8 cellular contexts compared by ENCODE assay signal in the genomic region with DNA sequence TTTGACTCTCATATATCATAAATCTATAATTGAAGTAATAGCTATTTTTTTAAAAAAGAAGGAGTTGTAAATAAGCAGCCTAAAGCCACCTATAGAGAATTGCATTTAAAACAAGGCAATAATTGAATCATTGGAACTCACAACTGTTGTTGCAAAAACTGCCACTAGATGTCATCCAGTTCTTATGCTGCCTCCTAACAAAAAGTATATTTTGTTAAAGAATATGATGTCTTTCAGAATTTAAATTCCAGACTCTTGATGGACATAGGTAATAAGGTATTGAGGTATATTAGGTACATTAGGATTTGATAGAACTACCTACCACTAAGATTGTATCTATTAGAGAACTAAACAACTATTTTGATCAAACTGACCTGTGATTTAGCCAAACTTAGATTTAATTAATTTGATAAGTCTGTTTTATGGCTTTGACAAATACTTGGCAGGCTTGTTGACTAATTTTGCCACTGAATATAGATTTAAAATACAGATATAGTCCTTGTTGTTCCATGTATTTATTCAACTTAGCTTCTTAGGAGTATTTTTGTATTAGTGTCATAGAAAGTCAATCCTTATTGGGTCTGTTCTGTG.
A peak's percentile ranks its signal among the peaks of the same experiment; 100 is the strongest.
DNase-seq lines count a peak whose midpoint lies in the region; ATAC-seq and TF ChIP-seq lines count a peak whose summit lies in the region.

No MANE protein-coding gene starts in this region.

- no peak overlapping the region for H2BK15ac ChIP-seq in neuronal stem cell (ENCODE audit: low read length)

- H3K9ac ChIP-seq in DND-41 (ENCODE audit: low read depth, low read length) = no peak overlapping the region
- H3K9ac ChIP-seq in neuronal stem cell (ENCODE audit: low read depth, low read length, poor library complexity) = no peak overlapping the region

- H3K4me1 ChIP-seq in DND-41 (ENCODE audit: insufficient read depth, low read length) = no peaks in the 10 kb centered on the region
- no peaks in the 10 kb centered on the region for H3K4me1 ChIP-seq in neuronal stem cell (ENCODE audit: control insufficient read depth in 2 of 2, insufficient read depth in 1 of 2, low read depth in 1 of 2, low read length in 2 of 2)

- no peaks in the 10 kb centered on the region for H3K79me1 ChIP-seq in neuronal stem cell (ENCODE audit: low read depth, low read length)

- H2BK5ac ChIP-seq in neuronal stem cell (ENCODE audit: low read length) = no peak overlapping the region

- no peak for ATAC-seq in DND-41 (ENCODE audit: insufficient read depth, low read depth)
- ATAC-seq in GM21381 (IDR thresholded peaks at IDR 0.05; ENCODE audit: unreplicated experiment) = no peak

- H3K4me3 ChIP-seq in DND-41 (ENCODE audit: low read depth in 1 of 2, low read length in 2 of 2) = no peak overlapping the region
- H3K4me3 ChIP-seq in astrocyte of the spinal cord (ENCODE audit: low read depth, low read length) = no peak overlapping the region
- H3K4me3 ChIP-seq in neuronal stem cell (ENCODE audit: low read length in 2 of 2) = no peak overlapping the region

- H3K79me2 ChIP-seq in DND-41 (ENCODE audit: insufficient read depth, low read length) = no peaks in the 10 kb centered on the region

- DNase-seq in DND-41 = no peak
- peak; percentile 14 for DNase-seq in astrocyte of the spinal cord (ENCODE audit: low read depth, low spot score)
- DNase-seq in lung microvascular endothelial cell (ENCODE audit: low read depth in 2 of 2) = peak; percentile 19 to 44
- DNase-seq in neuronal stem cell (ENCODE audit: low spot score) = no peak
- DNase-seq in NCI-H2029 treated with DMSO at 0.1 percent for 48 hours (lab: John Stamatoyannopoulos, UW) = no peak
- DNase-seq in NCI-H1048 (lab: John Stamatoyannopoulos, UW) = no peak

- no peak overlapping the region for H3K14ac ChIP-seq in neuronal stem cell (ENCODE audit: low read length)

- in situ Hi-C loops in astrocyte of the spinal cord (cut with HindIII; ENCODE audit: low sequenced_read_pairs) = no loop called here

- H2BK120ac ChIP-seq in neuronal stem cell (ENCODE audit: low read depth, low read length) = no peak overlapping the region

- H4K8ac ChIP-seq in neuronal stem cell (ENCODE audit: low read depth, low read length) = no peak overlapping the region

- H3K27me3 ChIP-seq in DND-41 (ENCODE audit: insufficient read depth, low read length, poor library complexity) (no peaks in the 10 kb centered on the region), neuronal stem cell (ENCODE audit: control insufficient read depth in 3 of 3, insufficient read depth in 3 of 3, low read depth in 1 of 3, low read length in 3 of 3) (no peaks in the 10 kb centered on the region)

- no peak overlapping the region for H2BK12ac ChIP-seq in neuronal stem cell (ENCODE audit: low read length)

- H3K4ac ChIP-seq in neuronal stem cell (ENCODE audit: low read length) = no peak overlapping the region

- peak; percentile 58 for TF ChIP-seq RAD21 in Ishikawa (IDR thresholded peaks at IDR 0.05; ENCODE audit: low read depth)

- H3K18ac ChIP-seq in neuronal stem cell (ENCODE audit: low read length) = no peak overlapping the region

- H3K4me2 ChIP-seq in DND-41 (ENCODE audit: insufficient read depth, low read length) (no peak overlapping the region), neuronal stem cell (ENCODE audit: insufficient read depth, low read length, poor library complexity, severe bottlenecking) (no peak overlapping the region)

- H3K9me3 ChIP-seq in DND-41 (ENCODE audit: insufficient read depth, low read length, severe bottlenecking) (no peaks in the 10 kb centered on the region), neuronal stem cell (replicated peaks in 1 of 2; ENCODE audit: control insufficient read depth in 2 of 2, insufficient read depth in 1 of 2, low read depth in 1 of 2, low read length in 2 of 2) (peaks cover 0 to 4% of the 10 kb centered on the region in 2 donors)

- no peak overlapping the region for H2AK5ac ChIP-seq in neuronal stem cell (ENCODE audit: low read depth, low read length)

- no peaks in the 10 kb centered on the region for H3K36me3 ChIP-seq in DND-41 (ENCODE audit: insufficient read depth, low read length)
- H3K36me3 ChIP-seq in neuronal stem cell (replicated peaks in 1 of 2; ENCODE audit: control insufficient read depth in 2 of 2, insufficient read depth in 2 of 2, low read length in 2 of 2) = no peaks in the 10 kb centered on the region

- peak; percentile 59 for TF ChIP-seq CTCF in DND-41 (IDR thresholded peaks at IDR 0.05; ENCODE audit: borderline replicate concordance, extremely low read depth, low read length, poor library complexity, severe bottlenecking)
- peak; percentile 59 for TF ChIP-seq CTCF in astrocyte of the spinal cord (IDR thresholded peaks at IDR 0.05; ENCODE audit: low read depth, low read length)

- H4K20me1 ChIP-seq in DND-41 (ENCODE audit: insufficient read depth, low read length) = no peaks in the 10 kb centered on the region

- no peak overlapping the region for H4K91ac ChIP-seq in neuronal stem cell (ENCODE audit: low read depth, low read length, poor library complexity)

- no peak for TF ChIP-seq EP300 in Ishikawa (IDR thresholded peaks at IDR 0.05; ENCODE audit: borderline replicate concordance)

- H2AFZ ChIP-seq in DND-41 (ENCODE audit: low read depth, low read length) (no peak overlapping the region), neuronal stem cell (ENCODE audit: low read length) (no peak overlapping the region)

- H3K27ac ChIP-seq in DND-41 (ENCODE audit: low read length) = no peak overlapping the region
- no peak overlapping the region for H3K27ac ChIP-seq in neuronal stem cell (replicated peaks; ENCODE audit: low read length)

- no peak overlapping the region for H3K23ac ChIP-seq in neuronal stem cell (ENCODE audit: low read depth, low read length, poor library complexity)

TF ChIP-seq in Ishikawa, 13 proteins besides CTCF, POLR2A, EP300 and RAD21:
- no peak for TF ChIP-seq TEAD4 (IDR thresholded peaks at IDR 0.05)
- no peak for TF ChIP-seq CREB1 (IDR thresholded peaks at IDR 0.05; ENCODE audit: low read depth)
TF ChIP-seq in Ishikawa: peak in this region for 0.

Comparison
In these comparisons a context has a peak if more than half of its experiments do, and no peak if none do; other contexts are left out.
1. DNase-seq: peak in astrocyte of the spinal cord (single experiment) and lung microvascular endothelial cell (2 of 2); none in DND-41 (single experiment), neuronal stem cell (single experiment), NCI-H2029 treated with DMSO at 0.1 percent for 48 hours (single experiment) and NCI-H1048 (single experiment).